ENCODE assay signal across 24 cellular contexts in genomic region chr3:72627276-72627675, GRCh38.
A peak's percentile ranks its signal among the peaks of the same experiment; 100 is the strongest.
DNase-seq lines count a peak whose midpoint lies in the region; ATAC-seq, FAIRE-seq and TF ChIP-seq lines count a peak whose summit lies in the region.
"Had no signal": no experiment of that assay in that cellular context is flagged by ENCODE, and none has a peak within 500 bp of the region (broad histone marks: within the 10 kb centered on the region; RNA-seq: fewer than 3 reads in every experiment).

No MANE protein-coding gene starts in this region.

- no peak overlapping the region for H3K4me3 Mint-ChIP-seq in stimulated activated naive CD8-positive, alpha-beta T cell treated with anti-CD3 and anti-CD28 coated beads, Interleukin-15, amount 100 ng/mL, for 72 hours
- H3K4me3 Mint-ChIP-seq in type B pancreatic cell, result no peak overlapping the region
- H3K4me3 Mint-ChIP-seq: CD8-positive, alpha-beta T cell had no signal

- no peak for TF ChIP-seq POLR2A in HepG2 (IDR thresholded peaks at IDR 0.05; ENCODE audit: insufficient read depth in 1 of 2, low read depth in 2 of 2, low read length in 2 of 2)

- BruUV-seq in PC-9 (replicated peaks; lab: Mats Ljungman, UMichigan) (no TSS peak), HepG2 (replicated peaks; lab: Mats Ljungman, UMichigan) (no TSS peak)

- H3K79me2 ChIP-seq in PC-9 (ENCODE audit: low read depth) (no peaks in the 10 kb centered on the region), HepG2 (ENCODE audit: insufficient read depth, low read length) (no peaks in the 10 kb centered on the region)

- in situ Hi-C loops in HepG2 (cut with HindIII; ENCODE audit: extremely low pct_ligation_motif_present, low pct_unique_long_range_greater_than_20kb), result no loop called here

- no peak overlapping the region for H2AFZ ChIP-seq in PC-9
- H2AFZ ChIP-seq in HepG2 (ENCODE audit: low read length), result no peak overlapping the region

- no peaks in the 10 kb centered on the region for H4K20me1 ChIP-seq in PC-9 (ENCODE audit: insufficient read depth)
- no peaks in the 10 kb centered on the region for H4K20me1 ChIP-seq in HepG2 (ENCODE audit: insufficient read depth, low read length)

- FAIRE-seq in HepG2 (lab: Jason Lieb, UNC), result no peak
- FAIRE-seq: endometrium had no signal

- peaks cover 3 to 16% of the 10 kb centered on the region in 2 donors for H3K9me3 Mint-ChIP-seq in stimulated activated naive CD8-positive, alpha-beta T cell treated with anti-CD3 and anti-CD28 coated beads, Interleukin-15, amount 100 ng/mL, for 72 hours
- H3K9me3 Mint-ChIP-seq in type B pancreatic cell, result no peaks in the 10 kb centered on the region
- H3K9me3 Mint-ChIP-seq: CD8-positive, alpha-beta T cell had no signal

- no peak for TF ChIP-seq CTCF in PC-9 (conservative IDR thresholded peaks at IDR 0.05)
- no peak for TF ChIP-seq CTCF in type B pancreatic cell (conservative IDR thresholded peaks at IDR 0.05)
- TF ChIP-seq CTCF in HepG2 (CRISPR knock-in tag; IDR thresholded peaks at IDR 0.05), result no peak

- no peak for TF ChIP-seq RAD21 in HepG2 (CRISPR knock-in tag; IDR thresholded peaks at IDR 0.05)

- peak; percentile 54 for ATAC-seq in stimulated activated naive CD8-positive, alpha-beta T cell treated with anti-CD3 and anti-CD28 coated beads, Interleukin-15, amount 100 ng/mL, for 72 hours
- no peak for ATAC-seq in stimulated activated naive CD8-positive, alpha-beta T cell treated with anti-CD3 and anti-CD28 coated beads, Interleukin-15, Interleukin-2, amounts not matched to agents 100 U/mL and 50 U/mL, for 24 hours
- no peak for ATAC-seq in HepG2
- ATAC-seq: CD8-positive, alpha-beta T cell; sciatic nerve had no signal

- H3K4me1 Mint-ChIP-seq in stimulated activated naive CD8-positive, alpha-beta T cell treated with anti-CD3 and anti-CD28 coated beads, Interleukin-15, amount 100 ng/mL, for 72 hours, result peaks cover 42% of the 10 kb centered on the region
- H3K4me1 Mint-ChIP-seq in type B pancreatic cell (ENCODE audit: unreplicated experiment), result peaks cover 38% of the 10 kb centered on the region

- H3K4me2 ChIP-seq in PC-9 (0 out of 2 replicates have a peak overlapping the region, but pooled peaks have one; percentile 4), HepG2 (ENCODE audit: low read depth, low read length) (no peak overlapping the region)

- no peak for DNase-seq in stimulated activated naive CD8-positive, alpha-beta T cell treated with anti-CD3 and anti-CD28 coated beads, Interleukin-15, amount 100 ng/mL, for 72 hours
- DNase-seq in stimulated activated naive CD8-positive, alpha-beta T cell treated with anti-CD3 and anti-CD28 coated beads, Interleukin-15, Interleukin-2, amounts not matched to agents 100 U/mL and 50 U/mL, for 24 hours, result no peak
- no peak for DNase-seq in PC-9
- no peak for DNase-seq in epithelial cell of prostate (ENCODE audit: low read depth, low spot score)
- DNase-seq in type B pancreatic cell (ENCODE audit: extremely low spot score, unreplicated experiment), result no peak
- no peak for DNase-seq in NCI-H187 (lab: John Stamatoyannopoulos, UW)
- DNase-seq in HepG2 (ENCODE audit: low spot score), result no peak
- DNase-seq in NCI-H2196 (lab: John Stamatoyannopoulos, UW; ENCODE audit: unreplicated experiment), result no peak
- DNase-seq: CD8-positive, alpha-beta T cell; hippocampal formation; mesendoderm; NCI-H1048; NCI-H1694; NCI-H2171 treated with DMSO at 0.1 percent for 48 hours; NCI-H524 treated with DMSO at 0.1 percent for 48 hours; Peyer's patch; SIG-M5; stimulated activated CD4-positive, alpha-beta T cell treated with anti-CD3 and anti-CD28 coated beads, Interleukin-12 subunit alpha, Interleukin-12 subunit beta, amount 100 ng/mL, for 4 hours; stimulated activated CD4-positive, alpha-beta T cell treated with anti-CD3 and anti-CD28 coated beads, Interleukin-4, amount 100 ng/mL, for 4 hours; stimulated activated naive CD4-positive, alpha-beta T cell treated with Interleukin-2 at 50 U/mL for 16 hours had no signal

- no peaks in the 10 kb centered on the region for H3K9me2 ChIP-seq in PC-9 (ENCODE audit: insufficient read depth)

- POLR2A ChIA-PET in PC-9 (lab: Charles Lee; ENCODE audit: unreplicated experiment), result no interaction called here
- POLR2A ChIA-PET in HepG2 (lab: Yijun Ruan, JAX), result no interaction called here

- TF ChIP-seq EP300 in HepG2 (IDR thresholded peaks at IDR 0.05; ENCODE audit: low read depth in 2 of 2, low read length in 2 of 2) (no peak), HepG2 (CRISPR knock-in tag; IDR thresholded peaks at IDR 0.05; ENCODE audit: borderline replicate concordance) (no peak)

- H3K9me3 ChIP-seq in PC-9 (ENCODE audit: insufficient read depth, low read depth) (no peaks in the 10 kb centered on the region), HepG2 (ENCODE audit: low read length) (no peaks in the 10 kb centered on the region)
- H3K9me3 ChIP-seq: Peyer's patch, prostate gland, thoracic aorta had no signal

- WGBS in HepG2 (ENCODE audit: low lambda C conversion rate), result 63% methylated on average over 4 of the region's 4 CpGs

- H3K27ac Mint-ChIP-seq in stimulated activated naive CD8-positive, alpha-beta T cell treated with anti-CD3 and anti-CD28 coated beads, Interleukin-15, amount 100 ng/mL, for 72 hours, result no peak overlapping the region
- H3K27ac Mint-ChIP-seq in type B pancreatic cell, result peak overlapping the region; percentile 92
- H3K27ac Mint-ChIP-seq: CD8-positive, alpha-beta T cell had no signal

- peaks cover 51% of the 10 kb centered on the region for H3F3A ChIP-seq in PC-9 (ENCODE audit: insufficient read depth, low read depth)

- H3K27me3 Mint-ChIP-seq in stimulated activated naive CD8-positive, alpha-beta T cell treated with anti-CD3 and anti-CD28 coated beads, Interleukin-15, amount 100 ng/mL, for 72 hours, result no peaks in the 10 kb centered on the region
- H3K27me3 Mint-ChIP-seq in type B pancreatic cell, result no peaks in the 10 kb centered on the region

- CTCF ChIA-PET in PC-9 (lab: Charles Lee) (interaction anchor here (0.6 kb wide), 2 partner anchors 38 to 328 kb away, joined by 3 to 4 read pairs; no protein-coding TSS in a partner anchor), HepG2 (lab: Yijun Ruan, JAX; ENCODE audit: low intra/inter-chr PET ratio, low total read pairs) (no interaction called here)

- H3K9ac ChIP-seq in HepG2 (ENCODE audit: insufficient read depth, low read depth, low read length), result no peak overlapping the region

- H3K27me3 ChIP-seq in PC-9 (ENCODE audit: insufficient read depth, low read depth) (no peaks in the 10 kb centered on the region), HepG2 (ENCODE audit: control insufficient read depth in 1 of 2, insufficient read depth in 2 of 2, low read length in 2 of 2) (no peaks in the 10 kb centered on the region)
- H3K27me3 ChIP-seq: Peyer's patch had no signal

- no peaks in the 10 kb centered on the region for H3K36me3 ChIP-seq in PC-9 (ENCODE audit: low read depth)
- H3K36me3 ChIP-seq in HepG2 (replicated peaks in 1 of 2; ENCODE audit: control insufficient read depth in 1 of 2, insufficient read depth in 2 of 2, low read length in 2 of 2), result no peaks in the 10 kb centered on the region
- H3K36me3 ChIP-seq: Peyer's patch, prostate gland, thoracic aorta had no signal

- no peak overlapping the region for H3K4me3 ChIP-seq in PC-9
- no peak overlapping the region for H3K4me3 ChIP-seq in HepG2 (replicated peaks in 1 of 3; ENCODE audit: insufficient read depth in 1 of 3, low read depth in 2 of 3, low read length in 3 of 3)
- H3K4me3 ChIP-seq: Peyer's patch, prostate gland, thoracic aorta had no signal

- intact Hi-C loops in PC-9 (cut with micrococcal nuclease; ENCODE audit: unreplicated experiment), result loop anchor here (5.0 kb wide), 1 partner anchor 35 kb away; no protein-coding TSS in a partner anchor
- intact Hi-C loops in HepG2 (cut with micrococcal nuclease; ENCODE audit: unreplicated experiment), result no loop called here

- H3K36me3 Mint-ChIP-seq in type B pancreatic cell, result no peaks in the 10 kb centered on the region
- H3K36me3 Mint-ChIP-seq: CD8-positive, alpha-beta T cell had no signal

- peaks cover 65% of the 10 kb centered on the region for H3K4me1 ChIP-seq in PC-9 (replicated peaks; ENCODE audit: insufficient read depth)
- peaks cover 22% of the 10 kb centered on the region for H3K4me1 ChIP-seq in HepG2 (ENCODE audit: insufficient read depth, low read length)
- H3K4me1 ChIP-seq: prostate gland had no signal

- H3K27ac ChIP-seq in PC-9, result peak overlapping the region; percentile 93
- H3K27ac ChIP-seq in epithelial cell of prostate, result peak overlapping the region; percentile 83
- H3K27ac ChIP-seq in HepG2 (ENCODE audit: extremely low read length, insufficient read depth, low read length), result no peak overlapping the region
- H3K27ac ChIP-seq: Peyer's patch, prostate gland, thoracic aorta had no signal

TF ChIP-seq in HepG2, 621 proteins besides CTCF, POLR2A, EP300 and RAD21 (continues in another document):
- TF ChIP-seq ZNF546 (CRISPR knock-in tag; conservative IDR thresholded peaks at IDR 0.05) (no peak), SOX6 (IDR thresholded peaks at IDR 0.05) (no peak), SOX6 (CRISPR knock-in tag; IDR thresholded peaks at IDR 0.05) (no peak), MLLT10 (CRISPR knock-in tag; IDR thresholded peaks at IDR 0.05) (no peak), RBAK (CRISPR knock-in tag; IDR thresholded peaks at IDR 0.05) (no peak), ZNF768 (CRISPR knock-in tag; IDR thresholded peaks at IDR 0.05) (no peak), ZBTB34 (CRISPR knock-in tag; IDR thresholded peaks at IDR 0.05) (no peak)
